In genomic region chr6:29763491-29764289, GRCh38 we compare ENCODE assay signal across 11 cellular contexts. TPM values are rescaled to one million over a fixed set of nuclear protein-coding genes. Genes with fewer than 3 reads are reported as not detected.
DNase-seq lines count a peak whose midpoint lies in the region; ATAC-seq and TF ChIP-seq lines count a peak whose summit lies in the region.
"Had no signal": no experiment of that assay in that cellular context is flagged by ENCODE, and none has a peak within 500 bp of the region (broad histone marks: within the 10 kb centered on the region; RNA-seq: fewer than 3 reads in every experiment).

No MANE protein-coding gene starts in this region.

- H3K4me3 ChIP-seq in BJ (ENCODE audit: low read depth, low read length) (no peak overlapping the region), ascending aorta (no peak overlapping the region)
- H3K4me3 ChIP-seq: mucosa of descending colon had no signal

- TF ChIP-seq CTCF in BJ (IDR thresholded peaks at IDR 0.05; ENCODE audit: insufficient read depth, low read depth, low read length), result no peak
- TF ChIP-seq CTCF in ascending aorta (IDR thresholded peaks at IDR 0.05), result no peak

- no peaks in the 10 kb centered on the region for H3K36me3 ChIP-seq in BJ (ENCODE audit: control insufficient read depth, insufficient read depth, low read length)
- H3K36me3 ChIP-seq in ascending aorta, result no peaks in the 10 kb centered on the region

- H3K9me3 ChIP-seq in ascending aorta, result no peaks in the 10 kb centered on the region
- H3K9me3 ChIP-seq: mucosa of descending colon had no signal

- ATAC-seq in left ventricle myocardium superior (peak; percentile 49), GM18868 (IDR thresholded peaks at IDR 0.05; ENCODE audit: unreplicated experiment) (no peak)
- ATAC-seq: mucosa of descending colon had no signal

- intact Hi-C loops in ascending aorta (cut with DNase I), result loop anchor here (5.0 kb wide), 1 partner anchor 41 kb away; the partner anchor contains the start of gene HLA-F
- intact Hi-C loops in left ventricle myocardium superior (cut with micrococcal nuclease), result no loop called here

- H3K4me1 ChIP-seq in ascending aorta, result peaks cover 0 to 13% of the 10 kb centered on the region in 2 donors

- POLR2A ChIA-PET in BJ (lab: Charles Lee), result interaction anchor here (0.6 kb wide), 1 partner anchor 11 kb away, joined by 3 read pairs; no protein-coding TSS in a partner anchor

- CTCF ChIA-PET in BJ (lab: Yijun Ruan, JAX), result interaction anchor here (0.7 to 2.0 kb wide), 3 partner anchors 11 to 71 kb away, joined by 3 to 5 read pairs (median 3); no protein-coding TSS in a partner anchor

- H3K27ac ChIP-seq in ascending aorta, result peak overlapping the region; percentile 56 to 74

- peaks cover 8% of the 10 kb centered on the region for H3K27me3 ChIP-seq in BJ (ENCODE audit: control insufficient read depth, insufficient read depth, low read length)
- H3K27me3 ChIP-seq in ascending aorta, result no peaks in the 10 kb centered on the region

- DNase-seq in BJ (ENCODE audit: low read depth), result peak; percentile 15
- DNase-seq in LHCN-M2 (ENCODE audit: low read depth), result peak; percentile 60
- no peak for DNase-seq in ascending aorta (ENCODE audit: low spot score in 2 of 2)
- DNase-seq in left ventricle myocardium superior, result no peak
- DNase-seq in medulla oblongata (ENCODE audit: extremely low spot score), result no peak
- DNase-seq in NCI-H524 treated with DMSO at 0.1 percent for 48 hours (lab: John Stamatoyannopoulos, UW), result no peak
- DNase-seq in DMS114 treated with DMSO at 0.1 percent for 48 hours (lab: John Stamatoyannopoulos, UW; ENCODE audit: unreplicated experiment), result no peak
- DNase-seq: caudate nucleus, mucosa of descending colon, NCI-H1092 treated with DMSO at 0.1 percent for 48 hours had no signal

RNA-seq across cellular contexts. Expression of gene HLA-F, which starts 40.5 kb away (rescaled TPM):
- polyA plus RNA-seq in BJ (2011; rRNA removed), result 19.3 and 30.7 TPM in 2 replicates
- polyA minus RNA-seq in BJ (2011; rRNA and poly(A)+ RNA removed), result 10.2 and 11.0 TPM in 2 replicates
- 2.4 TPM in 1 of 2 replicates, not detected in the other for total RNA-seq in LHCN-M2 (2014; rRNA removed)
- 1.3 TPM for polyA plus RNA-seq in LHCN-M2 (2012)
- total RNA-seq in ascending aorta, result 75.0 TPM
- total RNA-seq in left ventricle myocardium superior, result 32.3 TPM

Comparison
In these comparisons a context has a peak if more than half of its experiments do, and no peak if none do; other contexts are left out.
1. DNase-seq: peak in BJ (single experiment) and LHCN-M2 (single experiment); none in ascending aorta (0 of 2), left ventricle myocardium superior (single experiment), medulla oblongata (single experiment), NCI-H524 treated with DMSO at 0.1 percent for 48 hours (single experiment) and DMS114 treated with DMSO at 0.1 percent for 48 hours (single experiment).